8 cellular contexts compared by ENCODE assay signal in genomic region chr7:65269150-65269856, GRCh38.
A peak's percentile ranks its signal among the peaks of the same experiment; 100 is the strongest.
DNase-seq lines count a peak whose midpoint lies in the region; ATAC-seq and TF ChIP-seq lines count a peak whose summit lies in the region.

No MANE protein-coding gene starts in this region.

- peaks cover 6 to 10% of the 10 kb centered on the region in 2 donors for H3K4me1 ChIP-seq in thoracic aorta (ENCODE audit: control insufficient read depth in 1 of 2, low read depth in 2 of 2)

- H3K27me3 ChIP-seq in H7 (ENCODE audit: control insufficient read depth, insufficient read depth, low read length) (peaks cover 7% of the 10 kb centered on the region; the same call in 1 of the 2 replicates), SU-DHL-6 (ENCODE audit: low read length) (no peaks in the 10 kb centered on the region), dorsolateral prefrontal cortex (peaks cover 0 to 54% (median 31%) of the 10 kb centered on the region in 45 donors), thoracic aorta (replicated peaks; ENCODE audit: insufficient read depth) (peaks cover 11% of the 10 kb centered on the region)

- H3K36me3 ChIP-seq in H7 (replicated peaks; ENCODE audit: control insufficient read depth, insufficient read depth, low read length) (no peaks in the 10 kb centered on the region), SU-DHL-6 (ENCODE audit: low read length) (peaks cover 6% of the 10 kb centered on the region; the same call in 1 of the 2 replicates), thoracic aorta (no peaks in the 10 kb centered on the region)

- H3K4me3 ChIP-seq in H7 (ENCODE audit: insufficient read depth, low read depth, low read length): peak overlapping the region; percentile 87
- peak overlapping the region; percentile 69 for H3K4me3 ChIP-seq in SU-DHL-6 (ENCODE audit: insufficient read depth, low read length, poor library complexity, severe bottlenecking)
- peak overlapping the region in 57 of 59 donors; percentile 2 to 69 (median 48) for H3K4me3 ChIP-seq in dorsolateral prefrontal cortex
- peak overlapping the region; percentile 62 for H3K4me3 ChIP-seq in thoracic aorta

- in situ Hi-C loops in GM13976 (cut with MboI; ENCODE audit: low sequenced_read_pairs, unreplicated experiment): no loop called here

- H3K9me3 ChIP-seq in SU-DHL-6 (ENCODE audit: insufficient read depth, low read length) (0 out of 2 replicates have a peak, but pooled peaks cover 4% of the 10 kb centered on the region), thoracic aorta (peaks cover under 1% of the 10 kb centered on the region)

- H3K79me2 ChIP-seq in SU-DHL-6 (ENCODE audit: insufficient read depth, low read length): no peaks in the 10 kb centered on the region

- DNase-seq in GM13976 (ENCODE audit: low spot score) (peak; percentile 74), H7 (peak; percentile 96), NCI-H1092 treated with DMSO at 0.1 percent for 48 hours (lab: John Stamatoyannopoulos, UW) (peak; percentile 82), dorsolateral prefrontal cortex (no peak), mesenteric fat pad (ENCODE audit: low spot score) (peak; percentile 89), thoracic aorta (ENCODE audit: low spot score) (no peak), UCSD-AML1 (lab: John Stamatoyannopoulos, UW; ENCODE audit: unreplicated experiment) (no peak)

- H2AFZ ChIP-seq in SU-DHL-6 (ENCODE audit: low read depth, low read length, severe bottlenecking): peak overlapping the region; percentile 93

- intact Hi-C loops in dorsolateral prefrontal cortex (cut with DNase I): no loop called here

- TF ChIP-seq CTCF in GM13976 (IDR thresholded peaks at IDR 0.05; ENCODE audit: borderline replicate concordance, control extremely low read depth, extremely low read depth, insufficient read depth, missing control alignments) (no peak), SU-DHL-6 (IDR thresholded peaks at IDR 0.05; ENCODE audit: insufficient read depth, low read length, poor library complexity, severe bottlenecking) (no peak), dorsolateral prefrontal cortex (IDR thresholded peaks at IDR 0.05 in 54 of 56, conservative IDR thresholded peaks at IDR 0.05 in 2 of 56; ENCODE audit: low read depth in 1 of 56, partially characterized antibody in 56 of 56) (no peak), thoracic aorta (IDR thresholded peaks at IDR 0.05) (no peak)

- H4K20me1 ChIP-seq in SU-DHL-6 (ENCODE audit: low read depth, low read length): no peaks in the 10 kb centered on the region

- ATAC-seq in thoracic aorta (ENCODE audit: insufficient number of reproducible peaks, low FRiP score, low read depth): no peak

- no peaks in the 10 kb centered on the region; the same call in 1 of the 2 replicates for H3F3A ChIP-seq in SU-DHL-6 (ENCODE audit: insufficient read depth)

- H3K9ac ChIP-seq in SU-DHL-6 (ENCODE audit: low read length): peak overlapping the region; percentile 67

- H3K4me2 ChIP-seq in SU-DHL-6 (ENCODE audit: low read depth, low read length, poor library complexity, severe bottlenecking): peak overlapping the region; percentile 69

- H3K27ac ChIP-seq in SU-DHL-6 (ENCODE audit: low read depth, low read length) (no peak overlapping the region), dorsolateral prefrontal cortex (no peak overlapping the region), thoracic aorta (no peak overlapping the region)

- H3K9me2 ChIP-seq in SU-DHL-6 (replicated peaks; ENCODE audit: insufficient read depth, low read length): no peaks in the 10 kb centered on the region

Comparison
In these comparisons a context has a peak if more than half of its experiments do, and no peak if none do; other contexts are left out.
1. DNase-seq: peak in GM13976 (single experiment), H7 (single experiment), NCI-H1092 treated with DMSO at 0.1 percent for 48 hours (single experiment) and mesenteric fat pad (single experiment); none in dorsolateral prefrontal cortex (0 of 10), thoracic aorta (single experiment) and UCSD-AML1 (single experiment).
2. Peak in every context shown above with its lines, with median percentiles within 50 percentile points of each other: H3K4me3 ChIP-seq.